Comparison of ENCODE assay signal across 17 cellular contexts in the genomic region with DNA sequence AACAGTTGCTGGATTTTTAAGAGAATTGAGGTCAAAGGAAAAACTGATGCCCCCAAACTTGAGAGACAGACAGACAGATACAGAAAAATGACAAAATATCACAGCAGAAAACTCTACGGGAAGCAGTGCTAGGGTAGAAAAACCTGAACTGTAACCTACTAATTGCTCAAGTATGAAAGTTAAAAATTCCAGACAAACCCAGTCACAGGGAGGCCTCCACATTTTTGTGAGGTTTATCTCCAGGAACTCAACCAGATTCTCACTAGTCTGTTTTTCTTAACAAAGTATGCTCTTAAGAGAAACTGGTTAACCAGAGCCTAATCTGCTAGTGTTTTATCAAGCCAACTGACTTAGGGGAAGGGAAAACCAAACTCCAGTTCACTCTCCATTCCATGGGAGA. TPM values are rescaled to one million over a fixed set of nuclear protein-coding genes. Genes with fewer than 3 reads are reported as not detected.
DNase-seq lines count a peak whose midpoint lies in the region; ATAC-seq and TF ChIP-seq lines count a peak whose summit lies in the region.
"Had no signal": no experiment of that assay in that cellular context is flagged by ENCODE, and none has a peak within 500 bp of the region (broad histone marks: within the 10 kb centered on the region; RNA-seq: fewer than 3 reads in every experiment).

No MANE protein-coding gene starts in this region.

- in situ Hi-C loops in brain microvascular endothelial cell (cut with HindIII; ENCODE audit: low pct_ligation_motif_present, low sequenced_read_pairs): no loop called here

- no peak for TF ChIP-seq CTCF in AG04449 (IDR thresholded peaks at IDR 0.05; ENCODE audit: insufficient read depth, low read length, missing control alignments)
- no peak for TF ChIP-seq CTCF in brain microvascular endothelial cell (IDR thresholded peaks at IDR 0.05; ENCODE audit: low read depth, low read length, missing control alignments)

- POLR2A ChIA-PET in AG04449 (lab: Yijun Ruan, JAX): no interaction called here

- no peak for ATAC-seq in GM18868 (IDR thresholded peaks at IDR 0.05; ENCODE audit: unreplicated experiment)
- ATAC-seq: natural killer cell treated with Interleukin-12 subunit alpha and Interleukin-12 subunit beta and Interleukin-15 and Interleukin-18, amount 100 ng/mL, for 72 hours; WTC11 had no signal

- DNase-seq in AG04449 (ENCODE audit: low read depth, low spot score) (peak; percentile 83), HT1080 (ENCODE audit: low read depth) (peak; percentile 73), brain microvascular endothelial cell (peak; percentile 89), kidney glomerular epithelial cell (lab: John Stamatoyannopoulos, UW) (peak; percentile 90), SKM-1 treated with dmso at 0.1 percent for 144 hours (lab: John Stamatoyannopoulos, UW; ENCODE audit: unreplicated experiment) (no peak), NCI-H2171 treated with DMSO at 0.1 percent for 48 hours (lab: John Stamatoyannopoulos, UW) (no peak), SK-N-DZ (ENCODE audit: low spot score) (no peak)
- DNase-seq: activated T-cell treated with anti-CD3 and anti-CD28 coated beads, Interleukin-2, amount 50 U/mL, for 1 hour; kidney; MV-4-11; NCI-H510A treated with DMSO at 0.1 percent for 48 hours; SIG-M5; small intestine; thyroid gland had no signal

- no peaks in the 10 kb centered on the region for H3K36me3 ChIP-seq in brain microvascular endothelial cell (replicated peaks)
- H3K36me3 ChIP-seq: thyroid gland had no signal

- H3K27me3 ChIP-seq in brain microvascular endothelial cell (replicated peaks): no peaks in the 10 kb centered on the region
- H3K27me3 ChIP-seq: thyroid gland had no signal

- CTCF ChIA-PET in AG04449 (lab: Yijun Ruan, JAX): interaction anchor here (1.5 kb wide), 1 partner anchor 198 kb away, joined by 5 read pairs; no protein-coding TSS in a partner anchor

- H3K27ac ChIP-seq in brain microvascular endothelial cell: peak overlapping the region; percentile 75
- H3K27ac ChIP-seq: thyroid gland had no signal

- H3K4me3 ChIP-seq in AG04449 (ENCODE audit: low read depth, low read length) (no peak overlapping the region), brain microvascular endothelial cell (ENCODE audit: low read depth, low read length) (no peak overlapping the region)
- H3K4me3 ChIP-seq: thyroid gland had no signal

RNA-seq across cellular contexts. Expression of a gene that starts 19.9 kb away (rescaled TPM):
- 37.7 and 39.6 TPM in 2 replicates for total RNA-seq in HT1080 (2014; rRNA removed; shearing (Covaris generic))
- polyA plus RNA-seq in HT1080 (2015; cell fraction: cytosol; rRNA removed): 30.0 and 37.3 TPM in 2 replicates
- 38.8 and 41.3 TPM in 2 replicates for polyA plus RNA-seq in HT1080 (2015; cell fraction: nucleus; rRNA removed)
- 20.1 and 20.9 TPM in 2 replicates for polyA plus RNA-seq in SK-N-DZ (2014; cell fraction: cytosol; rRNA removed)
- polyA plus RNA-seq in SK-N-DZ (2014; cell fraction: nucleus; rRNA removed): 15.6 and 17.6 TPM in 2 replicates

Comparison
In these comparisons a context has a peak if more than half of its experiments do, and no peak if none do; other contexts are left out.
1. DNase-seq: peak in AG04449 (single experiment), HT1080 (single experiment), brain microvascular endothelial cell (single experiment) and kidney glomerular epithelial cell (single experiment); none in SKM-1 treated with dmso at 0.1 percent for 144 hours (single experiment), NCI-H2171 treated with DMSO at 0.1 percent for 48 hours (single experiment) and SK-N-DZ (single experiment).